In genomic region chr6:96521625-96522468, GRCh38 we compare ENCODE assay signal across 8 cellular contexts.
DNase-seq lines count a peak whose midpoint lies in the region; ATAC-seq and FAIRE-seq lines count a peak whose summit lies in the region.

TSS of gene UFL1 (plus strand) at chr6:96521806. CDS start at chr6:96521874, 68 bp downstream.

- H3K27ac Mint-ChIP-seq in central memory CD8-positive, alpha-beta T cell (ENCODE audit: low read depth), result peak within 1 kb of the TSS; percentile 99

- DNase-seq in AG08396 (ENCODE audit: low spot score), result peak; percentile 90
- DNase-seq in NCI-H345 treated with DMSO at 0.1 percent for 48 hours (lab: John Stamatoyannopoulos, UW; ENCODE audit: unreplicated experiment), result peak; percentile 91
- peak; percentile 91 for DNase-seq in activated CD4-positive, CD25-positive, alpha-beta regulatory T cell treated with anti-CD3 and anti-CD28 coated beads, Interleukin-2, amount 50 U/mL, for 16 hours (ENCODE audit: low read depth, low spot score)
- DNase-seq in central memory CD8-positive, alpha-beta T cell (ENCODE audit: low spot score in 2 of 2), result peak; percentile 90 to 94
- peak; percentile 90 for DNase-seq in stimulated activated CD4-positive, alpha-beta T cell treated with anti-CD3 and anti-CD28 coated beads, Interleukin-12 subunit alpha, Interleukin-12 subunit beta, amount 100 ng/mL, for 4 hours

- H3K4me3 Mint-ChIP-seq in central memory CD8-positive, alpha-beta T cell, result peak within 1 kb of the TSS; percentile 99

- H3K36me3 Mint-ChIP-seq in central memory CD8-positive, alpha-beta T cell (ENCODE audit: insufficient read depth), result peaks cover 30% of the 10 kb centered on the region

- H3K9me3 Mint-ChIP-seq in central memory CD8-positive, alpha-beta T cell, result no peaks in the 10 kb centered on the region

- no peaks in the 10 kb centered on the region for H3K27me3 Mint-ChIP-seq in central memory CD8-positive, alpha-beta T cell

- H3K4me1 Mint-ChIP-seq in central memory CD8-positive, alpha-beta T cell, result peaks cover 23% of the 10 kb centered on the region

- peak; percentile 97 for ATAC-seq in GM19023 (IDR thresholded peaks at IDR 0.05; ENCODE audit: unreplicated experiment)
- peak; percentile 98 for ATAC-seq in HG03280 (IDR thresholded peaks at IDR 0.05; ENCODE audit: unreplicated experiment)
- peak; percentile 88 for ATAC-seq in central memory CD8-positive, alpha-beta T cell (replicated peaks; ENCODE audit: extremely low read depth, poor library complexity, severe bottlenecking)

- FAIRE-seq in islet of Langerhans (lab: Jason Lieb, UNC), result peak; percentile 68

Comparison
In these comparisons a context has a peak if more than half of its experiments do, and no peak if none do; other contexts are left out.
1. Peak in every context shown above with its lines: DNase-seq and ATAC-seq.